Comparison of ENCODE assay signal across 23 cellular contexts in genomic region chr1:9887070-9887469, GRCh38. TPM values are rescaled to one million over a fixed set of nuclear protein-coding genes. Genes with fewer than 3 reads are reported as not detected.
A peak's percentile ranks its signal among the peaks of the same experiment; 100 is the strongest.
DNase-seq lines count a peak whose midpoint lies in the region; ATAC-seq, FAIRE-seq and TF ChIP-seq lines count a peak whose summit lies in the region.
"Had no signal": no experiment of that assay in that cellular context is flagged by ENCODE, and none has a peak within 500 bp of the region (broad histone marks: within the 10 kb centered on the region; RNA-seq: fewer than 3 reads in every experiment).

No MANE protein-coding gene starts in this region.

- CTCF ChIA-PET in IMR-90 (lab: Yijun Ruan, JAX) (no interaction called here), H1 (lab: Charles Lee; ENCODE audit: partially characterized antibody) (interaction anchor here (1.0 to 4.3 kb wide), 8 partner anchors 9 to 451 kb away, joined by 3 to 29 read pairs (median 4); no protein-coding TSS in a partner anchor)

- H3K27ac Mint-ChIP-seq in H9 (peak overlapping the region; percentile 67 to 86 (median 74); a peak in 4 of 7 replicates), nephron progenitor cell (peak overlapping the region; percentile 42), HFFc6 (no peak overlapping the region)

- H3K27ac ChIP-seq in H9 (ENCODE audit: insufficient read length, low read depth, low read length) (no peak overlapping the region), IMR-90 (ENCODE audit: insufficient read depth, low read length) (no peak overlapping the region), H1 (ENCODE audit: low read depth, low read length) (no peak overlapping the region)
- H3K27ac ChIP-seq: BLaER1 treated with 17β-estradiol and CSF1 and Interleukin-3, amounts not matched to agents 10 nM and 100 nM had no signal

- peaks cover 38% of the 10 kb centered on the region for H3K9me1 ChIP-seq in IMR-90 (ENCODE audit: insufficient read depth, low read length)

- ATAC-seq in IMR-90 (ENCODE audit: low read depth): no peak

- H3K23me2 ChIP-seq in H9 (ENCODE audit: insufficient read length, low read depth, low read length, poor library complexity, severe bottlenecking) (no peaks in the 10 kb centered on the region), H1 (ENCODE audit: low read depth, low read length) (no peaks in the 10 kb centered on the region)

- H2BK120ac ChIP-seq in H9 (ENCODE audit: low read depth, low read length, poor library complexity, severe bottlenecking) (no peak overlapping the region), IMR-90 (ENCODE audit: low read depth, low read length) (no peak overlapping the region), H1 (replicated peaks; ENCODE audit: low read depth, low read length) (no peak overlapping the region)

- H3K4me3 ChIP-seq in IMR-90 (ENCODE audit: insufficient read depth, low read depth, low read length): no peak overlapping the region
- no peak overlapping the region for H3K4me3 ChIP-seq in H1 (ENCODE audit: extremely low read depth in 1 of 4, insufficient read depth in 2 of 4, low read depth in 3 of 4, low read length in 4 of 4)
- H3K4me3 ChIP-seq: BLaER1 treated with 17β-estradiol and CSF1 and Interleukin-3, amounts not matched to agents 10 nM and 100 nM; MG63 had no signal

- H4K8ac ChIP-seq in H9 (replicated peaks; ENCODE audit: insufficient read length, low read depth, low read length) (no peak overlapping the region), IMR-90 (ENCODE audit: low read depth in 2 of 2, low read length in 2 of 2) (no peak overlapping the region), H1 (ENCODE audit: extremely low read depth, insufficient read depth, low read length) (no peak overlapping the region)

- TF ChIP-seq CTCF in H9 (conservative IDR thresholded peaks at IDR 0.05) (no peak), IMR-90 (conservative IDR thresholded peaks at IDR 0.05; ENCODE audit: low read depth, low read length) (no peak), H1 (IDR thresholded peaks at IDR 0.05; ENCODE audit: control extremely low read depth in 1 of 3, insufficient read depth in 1 of 3, low read depth in 1 of 3, low read length in 3 of 3) (no peak), nephron progenitor cell (IDR thresholded peaks at IDR 0.05) (no peak), HFFc6 (IDR thresholded peaks at IDR 0.05) (no peak)

- FAIRE-seq in H1 (lab: Jason Lieb, UNC): no peak
- FAIRE-seq: GM12891, RCC 7860 had no signal

- H3K27me3 Mint-ChIP-seq in H9 (ENCODE audit: low read depth) (no peaks in the 10 kb centered on the region), nephron progenitor cell (ENCODE audit: low read depth, poor library complexity) (no peaks in the 10 kb centered on the region), HFFc6 (ENCODE audit: insufficient read depth) (no peaks in the 10 kb centered on the region)
- H3K27me3 Mint-ChIP-seq: CD4-positive, alpha-beta memory T cell had no signal

- H2BK20ac ChIP-seq in H9 (ENCODE audit: low read depth, low read length, poor library complexity, severe bottlenecking) (no peak overlapping the region), IMR-90 (ENCODE audit: low read depth, low read length) (no peak overlapping the region), H1 (ENCODE audit: low read length) (no peak overlapping the region)

- H3K36me3 Mint-ChIP-seq in H9 (ENCODE audit: insufficient read depth in 1 of 3, low read depth in 3 of 3): peaks cover 3 to 13% (median 7%) of the 10 kb centered on the region in 3 experiments; a peak in 4 of 7 replicates
- H3K36me3 Mint-ChIP-seq in nephron progenitor cell (ENCODE audit: low read depth): no peaks in the 10 kb centered on the region
- no peaks in the 10 kb centered on the region; the same call in 1 of the 2 replicates for H3K36me3 Mint-ChIP-seq in HFFc6 (ENCODE audit: low read depth)

- TF ChIP-seq RAD21 in IMR-90 (IDR thresholded peaks at IDR 0.05; ENCODE audit: low read length) (no peak), H1 (IDR thresholded peaks at IDR 0.05 in 1 of 2, conservative IDR thresholded peaks at IDR 0.05 in 1 of 2; ENCODE audit: low read depth in 2 of 2, low read length in 2 of 2) (no peak)

- H3K9ac ChIP-seq in H9 (ENCODE audit: extremely low read depth, insufficient read length, low read length): no peak overlapping the region
- no peak overlapping the region for H3K9ac ChIP-seq in IMR-90 (ENCODE audit: low read depth, low read length)
- no peak overlapping the region for H3K9ac ChIP-seq in H1 (replicated peaks in 1 of 4; ENCODE audit: extremely low read depth in 1 of 4, low read depth in 3 of 4, low read length in 3 of 4)
- H3K9ac ChIP-seq: BLaER1 treated with 17β-estradiol and CSF1 and Interleukin-3, amounts not matched to agents 10 nM and 100 nM; SK-N-SH had no signal

- H3K9me3 ChIP-seq in H9 (ENCODE audit: control insufficient read depth, low read depth, low read length) (no peaks in the 10 kb centered on the region), IMR-90 (ENCODE audit: control insufficient read depth, insufficient read depth, low read length) (no peaks in the 10 kb centered on the region), H1 (ENCODE audit: insufficient read depth in 2 of 2, low read depth in 1 of 2, low read length in 1 of 2) (no peaks in the 10 kb centered on the region)
- H3K9me3 ChIP-seq: BLaER1 treated with 17β-estradiol and CSF1 and Interleukin-3, amounts not matched to agents 10 nM and 100 nM; MG63; SK-N-SH had no signal

- H3K56ac ChIP-seq in H9 (ENCODE audit: insufficient read length, low read depth, low read length): no peak overlapping the region
- no peak overlapping the region for H3K56ac ChIP-seq in IMR-90 (ENCODE audit: extremely low read depth, insufficient read depth, low read length)
- no peak overlapping the region for H3K56ac ChIP-seq in H1 (replicated peaks; ENCODE audit: insufficient read length, low read depth, low read length)

- H3K4me3 Mint-ChIP-seq in H9 (no peak overlapping the region), nephron progenitor cell (no peak overlapping the region), HFFc6 (no peak overlapping the region)
- H3K4me3 Mint-ChIP-seq: CD4-positive, alpha-beta memory T cell had no signal

- H2AK5ac ChIP-seq in H9 (ENCODE audit: insufficient read length, low read length) (no peak overlapping the region), IMR-90 (ENCODE audit: low read depth, low read length) (no peak overlapping the region), H1 (ENCODE audit: low read depth, low read length) (no peak overlapping the region)

- no peak overlapping the region for H2AFZ ChIP-seq in H9 (ENCODE audit: low read length)
- H2AFZ ChIP-seq in IMR-90 (replicated peaks; ENCODE audit: low read length, poor library complexity): no peak overlapping the region
- no peak overlapping the region for H2AFZ ChIP-seq in H1 (ENCODE audit: low read length)

- DNase-seq in H9 (no peak), IMR-90 (no peak), H1 (ENCODE audit: low read depth in 1 of 2, low spot score in 2 of 2) (no peak), nephron progenitor cell (no peak), HFFc6 (no peak), NOMO-1 treated with dmso at 0.1 percent for 144 hours (lab: John Stamatoyannopoulos, UW; ENCODE audit: unreplicated experiment) (no peak)
- DNase-seq in activated T-cell treated with anti-CD3 and anti-CD28 coated beads, Interleukin-2, amount 50 U/mL, for 1 hour: no peak
- DNase-seq: ACHN; CD4-positive, alpha-beta memory T cell; HCEC 1CT; MG63; NCI-H1417; NCI-H1694 treated with DMSO at 0.1 percent for 48 hours; NCI-H2081 treated with DMSO at 0.1 percent for 48 hours; NCI-H2171 treated with DMSO at 0.1 percent for 48 hours; NCI-H446; NCI-H526; OCI-M1; SHP77 treated with DMSO at 0.1 percent for 48 hours; SK-N-SH had no signal

- H2BK12ac ChIP-seq in H9 (ENCODE audit: insufficient read length, low read depth, low read length) (no peak overlapping the region), H1 (ENCODE audit: low read depth, low read length) (no peak overlapping the region)

- H3K4me2 ChIP-seq in H9 (ENCODE audit: insufficient read depth, insufficient read length, low read length) (no peak overlapping the region), IMR-90 (ENCODE audit: low read depth, low read length) (no peak overlapping the region), H1 (ENCODE audit: insufficient read depth in 1 of 2, low read depth in 2 of 2, low read length in 2 of 2) (no peak overlapping the region)
- H3K4me2 ChIP-seq: BLaER1 treated with 17β-estradiol and CSF1 and Interleukin-3, amounts not matched to agents 10 nM and 100 nM; SK-N-SH had no signal

- H3K4me1 ChIP-seq in H9 (ENCODE audit: insufficient read depth, low read length): peaks cover 9% of the 10 kb centered on the region; the same call in 1 of the 2 replicates
- peaks cover 28% of the 10 kb centered on the region for H3K4me1 ChIP-seq in IMR-90 (ENCODE audit: control insufficient read depth, insufficient read depth, low read length)
- H3K4me1 ChIP-seq in H1 (replicated peaks in 1 of 4; ENCODE audit: control insufficient read depth in 3 of 4, insufficient read depth in 4 of 4, low read length in 3 of 4): peaks cover 5 to 18% (median 14%) of the 10 kb centered on the region in 4 experiments

- intact Hi-C loops in IMR-90 (cut with micrococcal nuclease): no loop called here

- H3K27me3 ChIP-seq in H9 (ENCODE audit: insufficient read depth, low read length): no peaks in the 10 kb centered on the region
- no peaks in the 10 kb centered on the region for H3K27me3 ChIP-seq in IMR-90 (ENCODE audit: control insufficient read depth, insufficient read depth, low read length)
- no peaks in the 10 kb centered on the region for H3K27me3 ChIP-seq in H1 (replicated peaks in 1 of 4; ENCODE audit: control insufficient read depth in 3 of 4, extremely low read depth in 1 of 4, insufficient read depth in 3 of 4, low read length in 3 of 4)
- H3K27me3 ChIP-seq: MG63 had no signal

- no peaks in the 10 kb centered on the region for H3K79me1 ChIP-seq in H9 (ENCODE audit: insufficient read depth, low read depth, low read length, poor library complexity, severe bottlenecking)
- H3K79me1 ChIP-seq in IMR-90 (ENCODE audit: low read depth in 1 of 2, low read length in 2 of 2): peaks cover 14 to 60% of the 10 kb centered on the region in 2 experiments; a peak in 3 of 4 replicates
- peaks cover 5% of the 10 kb centered on the region; the same call in 1 of the 2 replicates for H3K79me1 ChIP-seq in H1 (ENCODE audit: low read depth, low read length)

- H2BK15ac ChIP-seq in H9 (ENCODE audit: low read depth, low read length) (no peak overlapping the region), IMR-90 (ENCODE audit: low read depth, low read length) (no peak overlapping the region), H1 (ENCODE audit: low read length) (no peak overlapping the region)

- no peak for TF ChIP-seq POLR2A in IMR-90 (IDR thresholded peaks at IDR 0.05; ENCODE audit: low read depth, low read length)
- TF ChIP-seq POLR2A in H1 (IDR thresholded peaks at IDR 0.05; ENCODE audit: control extremely low read depth in 1 of 2, low read depth in 2 of 2, low read length in 2 of 2): no peak

- H3K14ac ChIP-seq in H9 (ENCODE audit: insufficient read depth, low read length) (no peak overlapping the region), IMR-90 (replicated peaks; ENCODE audit: low read depth, low read length) (no peak overlapping the region), H1 (ENCODE audit: insufficient read length) (no peak overlapping the region)

- WGBS in H9 (ENCODE audit: extremely low coverage, insufficient read length, low lambda C conversion rate): no CpG with 5 or more reads among the region's 4 CpGs
- no CpG with 5 or more reads among the region's 4 CpGs for WGBS in IMR-90 (ENCODE audit: extremely low coverage in 2 of 2, insufficient read length in 1 of 2), 2 experiments
- WGBS in H1 (ENCODE audit: extremely low coverage in 1 of 2, insufficient coverage in 1 of 2, insufficient read length in 1 of 2, insufficient replicate concordance in 2 of 2, low coverage in 1 of 2, low lambda C conversion rate in 2 of 2, missing lambda C conversion rate in 1 of 2), 2 experiments: 93% methylated on average over 4 of the region's 4 CpGs; no CpG with 5 or more reads in 1 of the 2 experiments

- H4K91ac ChIP-seq in H9 (ENCODE audit: insufficient read length, low read depth, low read length) (no peak overlapping the region), IMR-90 (ENCODE audit: insufficient read depth, low read depth, low read length) (no peak overlapping the region), H1 (replicated peaks; ENCODE audit: insufficient read length, low read length) (no peak overlapping the region)

- H2BK5ac ChIP-seq in H9 (ENCODE audit: insufficient read length, low read length) (no peak overlapping the region), IMR-90 (ENCODE audit: low read depth, low read length, poor library complexity, severe bottlenecking) (no peak overlapping the region), H1 (ENCODE audit: low read depth, low read length) (no peak overlapping the region)

- H2AK9ac ChIP-seq in IMR-90 (replicated peaks; ENCODE audit: low read depth, low read length, poor library complexity): peak overlapping the region; percentile 44

- peaks cover 37 to 52% of the 10 kb centered on the region in 2 experiments for H3K4me1 Mint-ChIP-seq in H9
- peaks cover 42% of the 10 kb centered on the region for H3K4me1 Mint-ChIP-seq in nephron progenitor cell
- peaks cover 39% of the 10 kb centered on the region for H3K4me1 Mint-ChIP-seq in HFFc6 (ENCODE audit: low read depth)

- BruUV-seq in IMR-90 (replicated peaks; lab: Mats Ljungman, UMichigan): no TSS peak

- H3K23ac ChIP-seq in H9 (ENCODE audit: insufficient read length, low read depth, low read length) (no peak overlapping the region), IMR-90 (ENCODE audit: low read depth, low read length) (no peak overlapping the region), H1 (ENCODE audit: insufficient read length) (no peak overlapping the region)

- H3K4ac ChIP-seq in H9 (ENCODE audit: low read depth, low read length) (no peak overlapping the region), IMR-90 (ENCODE audit: low read depth, low read length) (0 out of 2 replicates have a peak overlapping the region, but pooled peaks have one; percentile 13), H1 (replicated peaks; ENCODE audit: insufficient read length, low read depth, low read length) (no peak overlapping the region)

- POLR2A ChIA-PET in IMR-90 (lab: Charles Lee; ENCODE audit: unreplicated experiment): no interaction called here
- POLR2A ChIA-PET in H1 (lab: Charles Lee; ENCODE audit: partially characterized antibody): interaction anchor here (0.7 to 5.3 kb wide), 4 partner anchors 9 to 82 kb away, joined by 4 to 19 read pairs (median 6); partner anchors contain the start of genes LZIC and NMNAT1

- no peak for TF ChIP-seq EP300 in H1 (IDR thresholded peaks at IDR 0.05; ENCODE audit: borderline replicate concordance in 1 of 2, low read depth in 2 of 2, low read length in 2 of 2)

- no peaks in the 10 kb centered on the region for H3K79me2 ChIP-seq in H9 (ENCODE audit: insufficient read depth, low read length)
- H3K79me2 ChIP-seq in H1 (ENCODE audit: control insufficient read depth in 1 of 2, insufficient read depth in 2 of 2, low read length in 2 of 2): peaks cover 0 to 3% of the 10 kb centered on the region in 2 experiments; a peak in 1 of 4 replicates

- H3K9me3 Mint-ChIP-seq in H9: no peaks in the 10 kb centered on the region
- H3K9me3 Mint-ChIP-seq in nephron progenitor cell: no peaks in the 10 kb centered on the region
- no peaks in the 10 kb centered on the region for H3K9me3 Mint-ChIP-seq in HFFc6
- H3K9me3 Mint-ChIP-seq: CD4-positive, alpha-beta memory T cell had no signal

- H3K36me3 ChIP-seq in IMR-90 (ENCODE audit: control insufficient read depth, insufficient read depth, low read length): no peaks in the 10 kb centered on the region
- no peaks in the 10 kb centered on the region for H3K36me3 ChIP-seq in H1 (ENCODE audit: control insufficient read depth in 2 of 4, insufficient read depth in 4 of 4, low read length in 3 of 4)
- H3K36me3 ChIP-seq: MG63 had no signal

- dilution Hi-C loops in IMR-90 (cut with HindIII; ENCODE audit: low sequenced_read_pairs, unreplicated experiment): no loop called here

- H3T11ph ChIP-seq in H9 (ENCODE audit: low read length): no peak overlapping the region

- no peak overlapping the region for H3K18ac ChIP-seq in H9 (ENCODE audit: insufficient read length, low read depth, low read length)
- H3K18ac ChIP-seq in IMR-90 (ENCODE audit: low read depth, low read length): no peak overlapping the region
- H3K18ac ChIP-seq in H1 (ENCODE audit: extremely low read depth, low read length): no peak overlapping the region

- in situ Hi-C loops in IMR-90 (cut with MboI; ENCODE audit: low sequenced_read_pairs): no loop called here

- no peak overlapping the region for H4K5ac ChIP-seq in H9 (ENCODE audit: insufficient read length, low read depth, low read length)
- H4K5ac ChIP-seq in IMR-90 (ENCODE audit: low read depth, low read length): no peak overlapping the region
- no peak overlapping the region for H4K5ac ChIP-seq in H1 (ENCODE audit: insufficient read length, low read depth, low read length)

- H4K20me1 ChIP-seq in H9 (ENCODE audit: control insufficient read depth, insufficient read depth, insufficient read length): no peaks in the 10 kb centered on the region
- H4K20me1 ChIP-seq in IMR-90 (ENCODE audit: insufficient read depth, low read length): no peaks in the 10 kb centered on the region; the same call in 1 of the 2 replicates
- peaks cover 0 to 2% of the 10 kb centered on the region in 2 experiments for H4K20me1 ChIP-seq in H1 (replicated peaks in 1 of 2; ENCODE audit: control insufficient read depth in 1 of 2, insufficient read depth in 2 of 2, low read length in 2 of 2)

RNA-seq across cellular contexts. Expression of gene CTNNBIP1, which starts 23.0 kb away (rescaled TPM):
- 43.0 and 44.4 TPM in 2 replicates for total RNA-seq in H9 (2021)
- 24.7 and 41.9 TPM in 2 replicates for total RNA-seq in IMR-90 (2012; rRNA removed)
- polyA plus RNA-seq in IMR-90 (2012; rRNA removed): 28.4 and 28.5 TPM in 2 replicates
- 11.9 and 21.4 TPM in 2 replicates for polyA plus RNA-seq in IMR-90 (2012; cell fraction: cytosol; rRNA removed)
- 15.7 and 18.8 TPM in 2 replicates for polyA plus RNA-seq in IMR-90 (2012; cell fraction: nucleus; rRNA removed; ENCODE audit: low replicate concordance)
- 46.6 and 49.5 TPM in 2 replicates for total RNA-seq in H1 (2021; fragmentation: NEBNext Ultra II Directional; extraction: Animal tissue kit (Norgen Biotek cat#: 25700))
- 40.9 and 48.8 TPM in 2 replicates for polyA plus RNA-seq in H1 (2011; rRNA removed)
- 50.8 TPM for polyA plus RNA-seq in H1 (2011; cell fraction: cytosol; rRNA removed)
- 37.8 TPM for polyA plus RNA-seq in H1 (2011; cell fraction: nucleus; rRNA removed)
- polyA plus RNA-seq in H1 (2012, experiment 1 of 2): 29.8 to 63.7 TPM (median 56.8 TPM) in 4 replicates
- polyA plus RNA-seq in H1 (2012, experiment 2 of 2): 31.9 TPM
- 27.0 TPM for polyA plus RNA-seq in H1 (2013, experiment 1 of 2)
- 29.6 TPM for polyA plus RNA-seq in H1 (2013, experiment 2 of 2)
- 21.0 and 32.7 TPM in 2 replicates for polyA minus RNA-seq in H1 (2011; rRNA and poly(A)+ RNA removed)
- 36.7 TPM for polyA minus RNA-seq in H1 (2011; cell fraction: cytosol; rRNA and poly(A)+ RNA removed)
- polyA minus RNA-seq in H1 (2011; cell fraction: nucleus; rRNA and poly(A)+ RNA removed): 18.3 TPM
- 10 to 100 TPM; 19.7 to 25.5 (median 21.4) TPM for total RNA-seq in HFFc6 (2021; fragmentation: NEBNext Ultra II Directional; extraction: Animal tissue kit (Norgen Biotek cat#: 25700))

RNA-seq across cellular contexts. Expression of gene LZIC, which starts 56.1 kb away (rescaled TPM):
- total RNA-seq in H9 (2021): 22.9 and 23.6 TPM in 2 replicates
- total RNA-seq in IMR-90 (2012; rRNA removed): 19.0 and 37.2 TPM in 2 replicates
- polyA plus RNA-seq in IMR-90 (2012; rRNA removed): 8.7 and 11.6 TPM in 2 replicates
- 1.5 and 2.7 TPM in 2 replicates for polyA plus RNA-seq in IMR-90 (2012; cell fraction: cytosol; rRNA removed)
- polyA plus RNA-seq in IMR-90 (2012; cell fraction: nucleus; rRNA removed; ENCODE audit: low replicate concordance): 0.40 and 4.7 TPM in 2 replicates
- 20.0 and 20.3 TPM in 2 replicates for total RNA-seq in H1 (2021; fragmentation: NEBNext Ultra II Directional; extraction: Animal tissue kit (Norgen Biotek cat#: 25700))
- polyA plus RNA-seq in H1 (2011; rRNA removed): 2.2 and 4.8 TPM in 2 replicates
- polyA plus RNA-seq in H1 (2011; cell fraction: cytosol; rRNA removed): 6.7 TPM
- polyA plus RNA-seq in H1 (2011; cell fraction: nucleus; rRNA removed): 2.9 TPM
- 9.4 to 26.2 TPM (median 12.9 TPM) in 4 replicates for polyA plus RNA-seq in H1 (2012, experiment 1 of 2)
- polyA plus RNA-seq in H1 (2012, experiment 2 of 2): 4.1 TPM
- polyA plus RNA-seq in H1 (2013, experiment 1 of 2): 13.9 TPM
- 15.8 TPM for polyA plus RNA-seq in H1 (2013, experiment 2 of 2)
- polyA minus RNA-seq in H1 (2011; rRNA and poly(A)+ RNA removed): 6.9 and 7.8 TPM in 2 replicates
- 3.5 TPM for polyA minus RNA-seq in H1 (2011; cell fraction: cytosol; rRNA and poly(A)+ RNA removed)
- polyA minus RNA-seq in H1 (2011; cell fraction: nucleus; rRNA and poly(A)+ RNA removed): 8.0 TPM
- 10 to 100 TPM; 28.0 to 34.8 (median 30.9) TPM for total RNA-seq in HFFc6 (2021; fragmentation: NEBNext Ultra II Directional; extraction: Animal tissue kit (Norgen Biotek cat#: 25700))

RNA-seq across cellular contexts. Expression of gene NMNAT1, which starts 56.2 kb away (rescaled TPM):
- total RNA-seq in H9 (2021) (2.8 TPM in 2 replicates), IMR-90 (2012; rRNA removed) (11.7 and 11.9 TPM in 2 replicates)
- polyA plus RNA-seq in IMR-90 (2012; rRNA removed) (7.8 and 9.1 TPM in 2 replicates), H1 (2011; rRNA removed) (1.8 and 2.0 TPM in 2 replicates)
- polyA plus RNA-seq in IMR-90 (2012; cell fraction: cytosol; rRNA removed): 3.7 and 4.9 TPM in 2 replicates
- polyA plus RNA-seq in IMR-90 (2012; cell fraction: nucleus; rRNA removed; ENCODE audit: low replicate concordance): 3.2 and 7.2 TPM in 2 replicates
- total RNA-seq in H1 (2021; fragmentation: NEBNext Ultra II Directional; extraction: Animal tissue kit (Norgen Biotek cat#: 25700)): 2.0 and 2.5 TPM in 2 replicates
- polyA plus RNA-seq in H1 (2011; cell fraction: cytosol; rRNA removed): 2.9 TPM
- polyA plus RNA-seq in H1 (2011; cell fraction: nucleus; rRNA removed): 1.3 TPM
- polyA plus RNA-seq in H1 (2012, experiment 1 of 2): 2.7 to 4.7 TPM (median 3.3 TPM) in 4 replicates
- 0.47 TPM for polyA plus RNA-seq in H1 (2012, experiment 2 of 2)
- polyA plus RNA-seq in H1 (2013, experiment 1 of 2): 2.5 TPM
- polyA plus RNA-seq in H1 (2013, experiment 2 of 2): 2.0 TPM
- 3.0 and 4.8 TPM in 2 replicates for polyA minus RNA-seq in H1 (2011; rRNA and poly(A)+ RNA removed)
- polyA minus RNA-seq in H1 (2011; cell fraction: cytosol; rRNA and poly(A)+ RNA removed): 1.3 TPM
- polyA minus RNA-seq in H1 (2011; cell fraction: nucleus; rRNA and poly(A)+ RNA removed): 1.2 TPM
- total RNA-seq in HFFc6 (2021; fragmentation: NEBNext Ultra II Directional; extraction: Animal tissue kit (Norgen Biotek cat#: 25700)): 10 to 100 TPM; 12.9 to 16.0 (median 14.8) TPM
